In genomic region chr2:73344747-73345146, GRCh38 we compare ENCODE assay signal across 10 cellular contexts. TPM values are rescaled to one million over a fixed set of nuclear protein-coding genes. Genes with fewer than 3 reads are reported as not detected.
"Had no signal": no experiment of that assay in that cellular context is flagged by ENCODE, and none has a peak within 500 bp of the region (broad histone marks: within the 10 kb centered on the region; RNA-seq: fewer than 3 reads in every experiment).

No MANE protein-coding gene starts in this region.

RNA-seq across cellular contexts. Expression of gene EGR4, which starts 51.4 kb away (rescaled TPM):
- total RNA-seq: OCI-LY7, PC-3, PC-9, Peyer's patch, Right ventricle myocardium inferior, Right ventricle myocardium superior, RPMI7951, SJCRH30, SJSA1, SK-MEL-5 had no signal
